In the genomic region with DNA sequence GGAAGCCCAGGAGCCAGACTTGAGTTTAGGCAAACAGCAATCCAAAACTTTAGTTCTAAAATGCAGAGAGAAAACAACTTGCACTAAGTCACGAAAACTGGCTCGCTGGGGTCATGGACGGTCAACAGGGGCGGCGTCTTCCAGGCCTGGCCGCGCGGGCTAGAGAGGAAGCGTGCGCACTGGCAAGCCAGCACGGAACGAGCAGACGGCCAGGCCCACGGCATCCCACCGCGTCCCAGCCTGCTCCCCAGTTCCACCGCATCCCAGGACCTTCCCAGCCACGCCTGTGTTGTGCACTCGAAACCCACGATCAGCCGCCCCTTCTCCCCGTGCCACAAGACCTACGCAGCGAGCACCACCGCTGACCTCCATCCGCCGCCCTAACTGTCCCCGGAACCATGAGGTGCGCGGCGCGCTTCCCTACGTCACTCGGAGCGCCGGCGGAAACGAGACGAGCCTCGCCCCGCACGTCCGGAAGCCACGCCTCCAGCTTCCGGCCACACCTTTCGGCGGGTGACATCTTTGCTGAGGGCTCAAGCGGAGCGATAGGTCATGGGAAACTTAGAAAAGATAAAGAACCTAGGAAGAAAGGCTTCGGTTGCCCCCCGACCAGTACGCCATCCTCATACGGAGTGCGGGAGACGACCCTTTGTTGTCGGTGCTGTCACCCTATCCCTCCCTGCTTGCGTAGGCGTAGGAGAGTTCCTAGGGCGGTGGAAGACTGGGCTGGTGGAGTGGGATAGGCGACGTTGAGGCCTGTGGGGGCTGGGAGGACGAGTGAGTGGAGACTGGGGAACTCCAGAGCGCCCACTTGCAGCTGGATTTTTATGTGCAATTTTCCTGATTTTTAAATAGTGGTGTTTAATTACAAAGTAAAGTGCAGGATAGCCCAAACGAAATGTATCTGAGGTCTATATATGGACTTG, we compare ENCODE assay signal across 8 cellular contexts. TPM values are rescaled to one million over a fixed set of nuclear protein-coding genes. Genes with fewer than 3 reads are reported as not detected.
DNase-seq lines count a peak whose midpoint lies in the region; ATAC-seq and TF ChIP-seq lines count a peak whose summit lies in the region.

A gene (minus strand): TSS at position 400 of the 926 bp plus-strand sequence. CDS start 2,460 bp downstream, outside the sequence.

- TF ChIP-seq POLR2A in suprapubic skin (IDR thresholded peaks at IDR 0.05): peak; percentile 85 to 96

- H4K20me1 ChIP-seq in SK-N-SH (ENCODE audit: insufficient read depth): peaks cover 28% of the 10 kb centered on the region

- H3K27me3 ChIP-seq in SK-N-SH (ENCODE audit: insufficient read depth): peaks cover 11% of the 10 kb centered on the region; the same call in 1 of the 2 replicates
- no peaks in the 10 kb centered on the region for H3K27me3 ChIP-seq in suprapubic skin

- peak within 1 kb of the TSS; percentile 98 for H3K27ac Mint-ChIP-seq in activated naive CD4-positive, alpha-beta T cell treated with anti-CD3 and anti-CD28 coated beads, Interleukin-2, amount 50 U/mL, for 24 hours

- peaks cover 12 to 25% of the 10 kb centered on the region in 2 experiments; a peak in 2 of 4 replicates for H3K4me1 ChIP-seq in SK-N-SH (ENCODE audit: control insufficient read depth in 1 of 2, insufficient read depth in 2 of 2, low read depth in 1 of 2, low read length in 1 of 2)
- peaks cover 37% of the 10 kb centered on the region for H3K4me1 ChIP-seq in suprapubic skin

- CTCF ChIA-PET in SK-N-SH (lab: Yijun Ruan, JAX): interaction anchor here (0.6 to 3.5 kb wide), 30 partner anchors 9 to 546 kb away, joined by 3 to 33 read pairs (median 3); a partner anchor contains a TSS

- H3K9ac ChIP-seq in SK-N-SH: peak within 1 kb of the TSS; percentile 92

- H3K9me3 Mint-ChIP-seq in activated naive CD4-positive, alpha-beta T cell treated with anti-CD3 and anti-CD28 coated beads, Interleukin-2, amount 50 U/mL, for 24 hours: no peaks in the 10 kb centered on the region

- no peaks in the 10 kb centered on the region for H3K27me3 Mint-ChIP-seq in activated naive CD4-positive, alpha-beta T cell treated with anti-CD3 and anti-CD28 coated beads, Interleukin-2, amount 50 U/mL, for 24 hours

- peaks cover 4% of the 10 kb centered on the region for H3F3A ChIP-seq in SK-N-SH (replicated peaks; ENCODE audit: insufficient read depth)

- TF ChIP-seq EP300 in SK-N-SH (IDR thresholded peaks at IDR 0.05; ENCODE audit: borderline replicate concordance in 1 of 2, low read depth in 1 of 2, low read length in 1 of 2) (no peak; a peak in 1 of 4 replicates), suprapubic skin (IDR thresholded peaks at IDR 0.05) (no peak)

- H3K36me3 Mint-ChIP-seq in activated naive CD4-positive, alpha-beta T cell treated with anti-CD3 and anti-CD28 coated beads, Interleukin-2, amount 50 U/mL, for 24 hours: peaks cover 24% of the 10 kb centered on the region

- WGBS in SK-N-SH (ENCODE audit: low lambda C conversion rate): under 1% methylated on average over 48 of the region's 64 CpGs
- under 1% methylated on average over 31 of the region's 64 CpGs for WGBS in suprapubic skin

- H3K27ac ChIP-seq in SK-N-SH (ENCODE audit: low read depth in 2 of 2, low read length in 1 of 2): peak within 1 kb of the TSS; percentile 96 to 98
- peak within 1 kb of the TSS; percentile 82 for H3K27ac ChIP-seq in suprapubic skin

- DNase-seq in GM10266 (ENCODE audit: extremely low spot score): peak; percentile 91
- DNase-seq in NCI-H1048 (lab: John Stamatoyannopoulos, UW): peak; percentile 79
- peak; percentile 96 for DNase-seq in SK-N-SH
- peak; percentile 94 for DNase-seq in globus pallidus (ENCODE audit: low spot score)
- DNase-seq in nucleus accumbens (lab: John Stamatoyannopoulos, UW): peak; percentile 65 to 98 (median 90)
- peak; percentile 96 for DNase-seq in suprapubic skin (ENCODE audit: low spot score in 2 of 2)

- ATAC-seq in HG02588 (IDR thresholded peaks at IDR 0.05; ENCODE audit: unreplicated experiment): peak; percentile 95

- TF ChIP-seq CTCF in GM10266 (IDR thresholded peaks at IDR 0.05; ENCODE audit: control insufficient read depth, insufficient read depth, low read depth, missing control alignments) (peak; percentile 30), SK-N-SH (IDR thresholded peaks at IDR 0.05) (peak; percentile 63), suprapubic skin (IDR thresholded peaks at IDR 0.05) (no peak)

- peak within 1 kb of the TSS; percentile 69 to 97 for H3K4me3 ChIP-seq in SK-N-SH (ENCODE audit: low read depth in 2 of 2, low read length in 1 of 2)
- H3K4me3 ChIP-seq in suprapubic skin: peak within 1 kb of the TSS; percentile 59

- no peaks in the 10 kb centered on the region for H3K9me3 ChIP-seq in SK-N-SH
- no peaks in the 10 kb centered on the region for H3K9me3 ChIP-seq in suprapubic skin

- H3K36me3 ChIP-seq in SK-N-SH (replicated peaks in 1 of 2; ENCODE audit: control insufficient read depth in 1 of 2, insufficient read depth in 2 of 2, low read length in 1 of 2) (peaks cover 28% of the 10 kb centered on the region in 2 experiments), suprapubic skin (peaks cover 27% of the 10 kb centered on the region)

- peaks cover 42% of the 10 kb centered on the region for H3K4me1 Mint-ChIP-seq in activated naive CD4-positive, alpha-beta T cell treated with anti-CD3 and anti-CD28 coated beads, Interleukin-2, amount 50 U/mL, for 24 hours

- peak within 1 kb of the TSS; percentile 96 for H3K4me3 Mint-ChIP-seq in activated naive CD4-positive, alpha-beta T cell treated with anti-CD3 and anti-CD28 coated beads, Interleukin-2, amount 50 U/mL, for 24 hours

- POLR2A ChIA-PET in SK-N-SH (lab: Yijun Ruan, JAX): interaction anchor here (0.6 to 2.6 kb wide), 22 partner anchors 8 to 551 kb away, joined by 3 to 23 read pairs (median 5); a partner anchor contains a TSS

- peak; percentile 63 for TF ChIP-seq RAD21 in SK-N-SH (IDR thresholded peaks at IDR 0.05; ENCODE audit: low read length)

- no peaks in the 10 kb centered on the region for H3K9me2 ChIP-seq in SK-N-SH

- H2AFZ ChIP-seq in SK-N-SH (ENCODE audit: low read depth): peak within 1 kb of the TSS; percentile 88

- H3K4me2 ChIP-seq in SK-N-SH: peak within 1 kb of the TSS; percentile 92

- peaks cover 49% of the 10 kb centered on the region for H3K79me2 ChIP-seq in SK-N-SH (ENCODE audit: insufficient read depth)

TF ChIP-seq in SK-N-SH, 30 proteins besides CTCF, POLR2A, EP300 and RAD21 (continues in another document):
- TF ChIP-seq GATA2 (CRISPR knock-in tag; IDR thresholded peaks at IDR 0.05) (peak; percentile 52; the same call in 1 of the 2 replicates), MEF2A (IDR thresholded peaks at IDR 0.05; ENCODE audit: borderline replicate concordance, low read depth) (no peak), SMC3 (IDR thresholded peaks at IDR 0.05; ENCODE audit: low read depth, low read length) (peak; percentile 48), FOXJ3 (CRISPR knock-in tag; IDR thresholded peaks at IDR 0.05) (no peak; the same call in 1 of the 2 replicates), MXI1 (IDR thresholded peaks at IDR 0.05; ENCODE audit: low read depth, low read length) (peak; percentile 99)
- TF ChIP-seq, protein P1, sequence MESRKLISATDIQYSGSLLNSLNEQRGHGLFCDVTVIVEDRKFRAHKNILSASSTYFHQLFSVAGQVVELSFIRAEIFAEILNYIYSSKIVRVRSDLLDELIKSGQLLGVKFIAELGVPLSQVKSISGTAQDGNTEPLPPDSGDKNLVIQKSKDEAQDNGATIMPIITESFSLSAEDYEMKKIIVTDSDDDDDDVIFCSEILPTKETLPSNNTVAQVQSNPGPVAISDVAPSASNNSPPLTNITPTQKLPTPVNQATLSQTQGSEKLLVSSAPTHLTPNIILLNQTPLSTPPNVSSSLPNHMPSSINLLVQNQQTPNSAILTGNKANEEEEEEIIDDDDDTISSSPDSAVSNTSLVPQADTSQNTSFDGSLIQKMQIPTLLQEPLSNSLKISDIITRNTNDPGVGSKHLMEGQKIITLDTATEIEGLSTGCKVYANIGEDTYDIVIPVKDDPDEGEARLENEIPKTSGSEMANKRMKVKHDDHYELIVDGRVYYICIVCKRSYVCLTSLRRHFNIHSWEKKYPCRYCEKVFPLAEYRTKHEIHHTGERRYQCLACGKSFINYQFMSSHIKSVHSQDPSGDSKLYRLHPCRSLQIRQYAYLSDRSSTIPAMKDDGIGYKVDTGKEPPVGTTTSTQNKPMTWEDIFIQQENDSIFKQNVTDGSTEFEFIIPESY (IDR thresholded peaks at IDR 0.05; ENCODE audit: borderline replicate concordance, low read depth): no peak
- TF ChIP-seq, protein P2, sequence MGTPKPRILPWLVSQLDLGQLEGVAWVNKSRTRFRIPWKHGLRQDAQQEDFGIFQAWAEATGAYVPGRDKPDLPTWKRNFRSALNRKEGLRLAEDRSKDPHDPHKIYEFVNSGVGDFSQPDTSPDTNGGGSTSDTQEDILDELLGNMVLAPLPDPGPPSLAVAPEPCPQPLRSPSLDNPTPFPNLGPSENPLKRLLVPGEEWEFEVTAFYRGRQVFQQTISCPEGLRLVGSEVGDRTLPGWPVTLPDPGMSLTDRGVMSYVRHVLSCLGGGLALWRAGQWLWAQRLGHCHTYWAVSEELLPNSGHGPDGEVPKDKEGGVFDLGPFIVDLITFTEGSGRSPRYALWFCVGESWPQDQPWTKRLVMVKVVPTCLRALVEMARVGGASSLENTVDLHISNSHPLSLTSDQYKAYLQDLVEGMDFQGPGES (IDR thresholded peaks at IDR 0.05; ENCODE audit: low read depth, low read length): no peak
- TF ChIP-seq, protein P3, sequence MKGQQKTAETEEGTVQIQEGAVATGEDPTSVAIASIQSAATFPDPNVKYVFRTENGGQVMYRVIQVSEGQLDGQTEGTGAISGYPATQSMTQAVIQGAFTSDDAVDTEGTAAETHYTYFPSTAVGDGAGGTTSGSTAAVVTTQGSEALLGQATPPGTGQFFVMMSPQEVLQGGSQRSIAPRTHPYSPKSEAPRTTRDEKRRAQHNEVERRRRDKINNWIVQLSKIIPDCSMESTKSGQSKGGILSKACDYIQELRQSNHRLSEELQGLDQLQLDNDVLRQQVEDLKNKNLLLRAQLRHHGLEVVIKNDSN (IDR thresholded peaks at IDR 0.05; ENCODE audit: borderline replicate concordance, low read depth): no peak; the same call in 1 of the 2 replicates

RNA-seq across cellular contexts. Expression of the gene that starts here (rescaled TPM):
- 76.2 and 89.4 TPM in 2 replicates for polyA plus RNA-seq in SK-N-SH (2012; rRNA removed)
- 29.3 and 48.3 TPM in 2 replicates for polyA plus RNA-seq in SK-N-SH (2012; cell fraction: cytosol; rRNA removed)
- polyA plus RNA-seq in SK-N-SH (2012; cell fraction: nucleus; rRNA removed): 211 and 212 TPM in 2 replicates
- total RNA-seq in suprapubic skin: 10 to 100 TPM; 49.9 to 82.8 (median 68.9) TPM

Comparison
In these comparisons a context has a peak if more than half of its experiments do, and no peak if none do; other contexts are left out.
1. Peak in every context shown above with its lines: DNase-seq, ATAC-seq, H3K4me3 ChIP-seq and H3K27ac ChIP-seq.
2. CTCF ChIP-seq: peak in GM10266 (single experiment) and SK-N-SH (single experiment); none in suprapubic skin (0 of 2).